15 cellular contexts compared by ENCODE assay signal in the genomic region with DNA sequence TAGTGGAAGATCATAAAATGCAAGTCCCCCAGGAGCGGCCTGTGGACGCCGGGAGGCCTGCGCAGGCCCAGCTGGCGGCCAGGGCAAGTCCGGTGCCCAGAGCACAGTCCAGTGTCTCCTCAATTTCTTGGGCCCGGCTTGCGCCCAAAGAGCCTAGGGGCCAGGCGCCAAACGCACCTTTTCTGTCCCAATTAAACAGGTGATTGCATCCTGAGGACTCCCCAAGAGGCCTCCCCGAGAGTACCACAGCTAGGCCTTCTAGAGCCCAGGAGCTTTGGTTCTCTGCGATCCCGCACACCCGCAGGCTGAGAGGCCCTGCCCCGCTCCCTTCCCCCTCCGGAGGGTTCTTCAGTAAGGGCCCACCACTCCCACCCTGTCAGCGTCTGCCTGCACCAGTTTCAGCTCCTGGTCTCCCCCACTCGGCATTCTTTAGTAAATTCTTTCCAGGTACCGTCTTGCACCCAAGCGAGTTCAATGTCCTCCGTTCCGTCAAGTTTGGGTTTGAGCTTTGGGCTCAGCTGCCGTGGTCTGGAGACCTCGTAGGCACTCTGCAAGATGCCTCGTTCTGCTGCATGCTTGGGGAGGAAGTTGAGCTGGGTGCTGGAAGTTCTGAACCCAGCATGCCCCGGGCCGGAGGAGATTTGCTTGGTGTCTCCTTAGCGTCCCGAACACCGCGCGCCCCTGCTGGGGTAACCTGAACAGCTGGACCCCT. TPM values are rescaled to one million over a fixed set of nuclear protein-coding genes. Genes with fewer than 3 reads are reported as not detected.
DNase-seq lines count a peak whose midpoint lies in the region; ATAC-seq and TF ChIP-seq lines count a peak whose summit lies in the region.
"Had no signal": no experiment of that assay in that cellular context is flagged by ENCODE, and none has a peak within 500 bp of the region (broad histone marks: within the 10 kb centered on the region; RNA-seq: fewer than 3 reads in every experiment).

No MANE protein-coding gene starts in this region.

- DNase-seq in activated naive CD4-positive, alpha-beta T cell treated with anti-CD3 and anti-CD28 coated beads for 36 hours: no peak
- no peak for DNase-seq in thoracic aorta (ENCODE audit: low spot score)
- DNase-seq in mesothelial cell of epicardium (ENCODE audit: low spot score in 2 of 2, unreplicated experiment in 2 of 2): no peak
- no peak for DNase-seq in CD14-positive monocyte (ENCODE audit: low spot score)
- no peak for DNase-seq in A172 (ENCODE audit: low spot score)
- DNase-seq: activated naive CD4-positive, alpha-beta T cell; effector memory CD4-positive, alpha-beta T cell; NCI-H187; SJCRH30; stimulated activated CD4-positive, alpha-beta T cell treated with anti-CD3 and anti-CD28 coated beads, Interleukin-15, amount 100 ng/mL, for 24 hours had no signal

- ATAC-seq in thoracic aorta (ENCODE audit: insufficient number of reproducible peaks, low FRiP score, low read depth): no peak
- ATAC-seq: natural killer cell treated with Interleukin-12 subunit alpha and Interleukin-12 subunit beta and Interleukin-15 and Interleukin-18, amount 100 ng/mL, for 72 hours had no signal

- H3K4me3 Mint-ChIP-seq in activated naive CD4-positive, alpha-beta T cell treated with anti-CD3 and anti-CD28 coated beads, Interleukin-2, amount 50 U/mL, for 24 hours: peak overlapping the region; percentile 65
- no peak overlapping the region for H3K4me3 Mint-ChIP-seq in activated naive CD4-positive, alpha-beta T cell treated with anti-CD3 and anti-CD28 coated beads for 36 hours
- H3K4me3 Mint-ChIP-seq in mesothelial cell of epicardium (no peak overlapping the region), CD14-positive monocyte (peak overlapping the region in 1 of 2 donors; percentile 83)
- H3K4me3 Mint-ChIP-seq: natural killer cell treated with Interleukin-12 subunit alpha and Interleukin-12 subunit beta and Interleukin-15 and Interleukin-18, amount 100 ng/mL, for 72 hours had no signal

- H3K27me3 ChIP-seq in HUES6 (ENCODE audit: control insufficient read depth, insufficient read depth, low read length) (peaks cover 95% of the 10 kb centered on the region), iPS-15b (ENCODE audit: control insufficient read depth, insufficient read depth, low read length) (peaks cover 79% of the 10 kb centered on the region), thoracic aorta (replicated peaks; ENCODE audit: insufficient read depth) (no peaks in the 10 kb centered on the region)
- H3K27me3 ChIP-seq: SJCRH30 had no signal

- H3K9me3 ChIP-seq in HUES6 (ENCODE audit: control insufficient read depth, insufficient read depth, low read depth, low read length): no peaks in the 10 kb centered on the region
- H3K9me3 ChIP-seq in iPS-15b (ENCODE audit: control insufficient read depth, insufficient read depth, low read length): no peaks in the 10 kb centered on the region
- no peaks in the 10 kb centered on the region for H3K9me3 ChIP-seq in thoracic aorta
- H3K9me3 ChIP-seq: SJCRH30 had no signal

- CTCF ChIA-PET in activated naive CD4-positive, alpha-beta T cell treated with anti-CD3 and anti-CD28 coated beads for 36 hours (lab: Charles Lee): interaction anchor here (0.6 to 1.6 kb wide), 7 partner anchors 8 to 1827 kb away, joined by 3 to 8 read pairs (median 4); no protein-coding TSS in a partner anchor

- H3K4me1 Mint-ChIP-seq in activated naive CD4-positive, alpha-beta T cell treated with anti-CD3 and anti-CD28 coated beads, Interleukin-2, amount 50 U/mL, for 24 hours: peaks cover 50% of the 10 kb centered on the region
- H3K4me1 Mint-ChIP-seq in activated naive CD4-positive, alpha-beta T cell treated with anti-CD3 and anti-CD28 coated beads for 36 hours (ENCODE audit: low read depth): peaks cover 56% of the 10 kb centered on the region
- H3K4me1 Mint-ChIP-seq in mesothelial cell of epicardium (peaks cover 7% of the 10 kb centered on the region), CD14-positive monocyte (peaks cover 8% of the 10 kb centered on the region)

- H3K27me3 Mint-ChIP-seq in activated naive CD4-positive, alpha-beta T cell treated with anti-CD3 and anti-CD28 coated beads, Interleukin-2, amount 50 U/mL, for 24 hours: peaks cover 57% of the 10 kb centered on the region
- peaks cover 76% of the 10 kb centered on the region for H3K27me3 Mint-ChIP-seq in activated naive CD4-positive, alpha-beta T cell treated with anti-CD3 and anti-CD28 coated beads for 36 hours (ENCODE audit: low read depth)
- H3K27me3 Mint-ChIP-seq in mesothelial cell of epicardium (ENCODE audit: low read depth) (peaks cover 94% of the 10 kb centered on the region), CD14-positive monocyte (ENCODE audit: low read depth in 3 of 3) (peaks cover 93 to 97% (median 94%) of the 10 kb centered on the region in 3 donors)

- H3K9me3 Mint-ChIP-seq in activated naive CD4-positive, alpha-beta T cell treated with anti-CD3 and anti-CD28 coated beads, Interleukin-2, amount 50 U/mL, for 24 hours: no peaks in the 10 kb centered on the region
- no peaks in the 10 kb centered on the region for H3K9me3 Mint-ChIP-seq in activated naive CD4-positive, alpha-beta T cell treated with anti-CD3 and anti-CD28 coated beads for 36 hours
- H3K9me3 Mint-ChIP-seq in mesothelial cell of epicardium (no peaks in the 10 kb centered on the region), CD14-positive monocyte (peaks cover 0 to 33% (median 9%) of the 10 kb centered on the region in 7 donors)
- H3K9me3 Mint-ChIP-seq: natural killer cell treated with Interleukin-12 subunit alpha and Interleukin-12 subunit beta and Interleukin-15 and Interleukin-18, amount 100 ng/mL, for 72 hours had no signal

- H3K36me3 Mint-ChIP-seq in activated naive CD4-positive, alpha-beta T cell treated with anti-CD3 and anti-CD28 coated beads, Interleukin-2, amount 50 U/mL, for 24 hours: no peaks in the 10 kb centered on the region
- H3K36me3 Mint-ChIP-seq in activated naive CD4-positive, alpha-beta T cell treated with anti-CD3 and anti-CD28 coated beads for 36 hours (ENCODE audit: low read depth): no peaks in the 10 kb centered on the region
- H3K36me3 Mint-ChIP-seq in mesothelial cell of epicardium (no peaks in the 10 kb centered on the region), CD14-positive monocyte (peaks cover 0 to 4% of the 10 kb centered on the region in 2 donors)
- H3K36me3 Mint-ChIP-seq: natural killer cell treated with Interleukin-12 subunit alpha and Interleukin-12 subunit beta and Interleukin-15 and Interleukin-18, amount 100 ng/mL, for 72 hours had no signal

- intact Hi-C loops in activated naive CD4-positive, alpha-beta T cell treated with anti-CD3 and anti-CD28 coated beads for 36 hours (cut with micrococcal nuclease): loop anchor here (10.0 kb wide), 1 partner anchor 1067 kb away; the partner anchor contains the start of gene FOXA2
- intact Hi-C loops in CD14-positive monocyte (cut with micrococcal nuclease): no loop called here

- H3K27ac ChIP-seq in HUES6 (ENCODE audit: low read depth, low read length) (no peak overlapping the region), thoracic aorta (no peak overlapping the region)
- H3K27ac ChIP-seq: SJCRH30 had no signal

- H3K36me3 ChIP-seq in HUES6 (ENCODE audit: control insufficient read depth, insufficient read depth, low read length) (no peaks in the 10 kb centered on the region), iPS-15b (ENCODE audit: control insufficient read depth, insufficient read depth, low read length) (no peaks in the 10 kb centered on the region), thoracic aorta (no peaks in the 10 kb centered on the region)
- H3K36me3 ChIP-seq: SJCRH30 had no signal

- H3K9ac ChIP-seq in HUES6 (ENCODE audit: low read length): no peak overlapping the region
- no peak overlapping the region for H3K9ac ChIP-seq in iPS-15b (ENCODE audit: low read depth, low read length)

- TF ChIP-seq CTCF in thoracic aorta (IDR thresholded peaks at IDR 0.05) (no peak), mesothelial cell of epicardium (IDR thresholded peaks at IDR 0.05; ENCODE audit: unreplicated experiment) (no peak), CD14-positive monocyte (IDR thresholded peaks at IDR 0.05) (no peak)

- H3K27ac Mint-ChIP-seq in activated naive CD4-positive, alpha-beta T cell treated with anti-CD3 and anti-CD28 coated beads, Interleukin-2, amount 50 U/mL, for 24 hours: peak overlapping the region; percentile 24
- no peak overlapping the region for H3K27ac Mint-ChIP-seq in activated naive CD4-positive, alpha-beta T cell treated with anti-CD3 and anti-CD28 coated beads for 36 hours
- H3K27ac Mint-ChIP-seq in mesothelial cell of epicardium: no peak overlapping the region
- H3K27ac Mint-ChIP-seq in CD14-positive monocyte: peak overlapping the region in 2 of 7 donors; percentile 23 to 77
- H3K27ac Mint-ChIP-seq: natural killer cell treated with Interleukin-12 subunit alpha and Interleukin-12 subunit beta and Interleukin-15 and Interleukin-18, amount 100 ng/mL, for 72 hours had no signal

- peaks cover 53% of the 10 kb centered on the region for H3K4me1 ChIP-seq in HUES6 (ENCODE audit: control insufficient read depth, insufficient read depth, low read length)
- H3K4me1 ChIP-seq in iPS-15b (ENCODE audit: control insufficient read depth, insufficient read depth, low read length): peaks cover 15% of the 10 kb centered on the region
- peaks cover 3 to 39% of the 10 kb centered on the region in 2 donors for H3K4me1 ChIP-seq in thoracic aorta (ENCODE audit: control insufficient read depth in 1 of 2, low read depth in 2 of 2)
- H3K4me1 ChIP-seq: SJCRH30 had no signal

- H3K4me3 ChIP-seq in HUES6 (ENCODE audit: low read depth, low read length) (peak overlapping the region; percentile 54), iPS-15b (ENCODE audit: low read depth, low read length) (peak overlapping the region; percentile 43), thoracic aorta (peak overlapping the region; percentile 20)
- H3K4me3 ChIP-seq: SJCRH30 had no signal

RNA-seq across cellular contexts. Expression of gene NKX2-2, which starts 3.9 kb away (rescaled TPM):
- not detected for total RNA-seq in activated naive CD4-positive, alpha-beta T cell treated with anti-CD3 and anti-CD28 coated beads for 36 hours
- under 1 TPM in 1 of 2 donors, not detected in 1; 0.35 TPM for total RNA-seq in thoracic aorta
- not detected in 3 replicates for total RNA-seq in mesothelial cell of epicardium
- polyA plus RNA-seq in CD14-positive monocyte: not detected
- 4.4 TPM in 2 replicates for total RNA-seq in A172 (2014; rRNA removed; shearing (Covaris generic))
- total RNA-seq: liver; natural killer cell treated with Interleukin-12 subunit alpha and Interleukin-12 subunit beta and Interleukin-15 and Interleukin-18, amount 100 ng/mL, for 72 hours; SJCRH30 had no signal
- polyA plus RNA-seq: liver had no signal
